Comparison of ENCODE assay signal across 8 cellular contexts in genomic region chr9:125706661-125707539, GRCh38. TPM values are rescaled to one million over a fixed set of nuclear protein-coding genes. Genes with fewer than 3 reads are reported as not detected.
DNase-seq lines count a peak whose midpoint lies in the region; ATAC-seq and TF ChIP-seq lines count a peak whose summit lies in the region.

Gene MAPKAP1 (minus strand): TSS chr9:125707208. CDS start chr9:125672574, 34,634 bp downstream.

- DNase-seq in GM12864 (ENCODE audit: low read depth), result peak; percentile 86
- DNase-seq in NCI-H1105 treated with DMSO at 0.1 percent for 48 hours (lab: John Stamatoyannopoulos, UW), result peak; percentile 91
- peak; percentile 94 for DNase-seq in SKM-1 treated with dmso at 0.1 percent for 144 hours (lab: John Stamatoyannopoulos, UW; ENCODE audit: unreplicated experiment)
- peak; percentile 98 for DNase-seq in glomerular visceral epithelial cell (ENCODE audit: extremely low spot score)
- DNase-seq in omental fat pad (ENCODE audit: low spot score), result peak; percentile 87

- peak within 1 kb of the TSS; percentile 87 for H3K4me3 ChIP-seq in GM12864 (ENCODE audit: low read depth, low read length)

- H3K9me3 Mint-ChIP-seq in activated naive CD8-positive, alpha-beta T cell (ENCODE audit: low read depth), result no peaks in the 10 kb centered on the region

- H3K27ac ChIP-seq in temporal lobe (ENCODE audit: low read depth, low read length), result peak within 1 kb of the TSS; percentile 92

- ATAC-seq in HG02678 (IDR thresholded peaks at IDR 0.05; ENCODE audit: unreplicated experiment) (peak; percentile 97), omental fat pad (ENCODE audit: low FRiP score) (peak; percentile 99)

- TF ChIP-seq CTCF in GM12864 (IDR thresholded peaks at IDR 0.05; ENCODE audit: low read depth, low read length, missing control alignments) (no peak), omental fat pad (IDR thresholded peaks at IDR 0.05) (no peak)

- peaks cover 5% of the 10 kb centered on the region for H3K36me3 Mint-ChIP-seq in activated naive CD8-positive, alpha-beta T cell

- peak within 1 kb of the TSS; percentile 86 for H3K4me3 Mint-ChIP-seq in activated naive CD8-positive, alpha-beta T cell

- peaks cover 3% of the 10 kb centered on the region for H3K27me3 Mint-ChIP-seq in activated naive CD8-positive, alpha-beta T cell

- peaks cover 39% of the 10 kb centered on the region for H3K4me1 Mint-ChIP-seq in activated naive CD8-positive, alpha-beta T cell (ENCODE audit: low read depth)

- peak within 1 kb of the TSS; percentile 88 for H3K27ac Mint-ChIP-seq in activated naive CD8-positive, alpha-beta T cell

RNA-seq across cellular contexts. Expression of gene MAPKAP1, which starts in this region (rescaled TPM):
- total RNA-seq in omental fat pad (10 to 100 TPM; 60.0 to 78.0 (median 72.9) TPM), temporal lobe (28.8 TPM)

Comparison
In these comparisons a context has a peak if more than half of its experiments do, and no peak if none do; other contexts are left out.
1. Peak in every context shown above with its lines: DNase-seq, ATAC-seq, H3K4me3 ChIP-seq and H3K27ac ChIP-seq.